ENCODE assay signal across 14 cellular contexts in genomic region chr20:17661121-17661744, GRCh38. TPM values are rescaled to one million over a fixed set of nuclear protein-coding genes. Genes with fewer than 3 reads are reported as not detected.
DNase-seq lines count a peak whose midpoint lies in the region; ATAC-seq and TF ChIP-seq lines count a peak whose summit lies in the region.
"Had no signal": no experiment of that assay in that cellular context is flagged by ENCODE, and none has a peak within 500 bp of the region (broad histone marks: within the 10 kb centered on the region; RNA-seq: fewer than 3 reads in every experiment).

No MANE protein-coding gene starts in this region.

- TF ChIP-seq CTCF in esophagus muscularis mucosa (IDR thresholded peaks at IDR 0.05) (no peak), tibial nerve (IDR thresholded peaks at IDR 0.05) (no peak)

- no peak for DNase-seq in activated CD4-positive, alpha-beta T cell treated with anti-CD3 and anti-CD28 coated beads, Interleukin-2, amount 10 ng/mL, durations not matched to agents 24 days and 14 days
- DNase-seq in activated CD4-positive, alpha-beta T cell treated with anti-CD3 and anti-CD28 coated beads, Interleukin-2, amount 50 U/mL, for 4 hours = no peak
- DNase-seq in esophagus muscularis mucosa (ENCODE audit: extremely low spot score) (no peak), mucosa of gallbladder (ENCODE audit: low spot score) (peak; percentile 59), tibial nerve (ENCODE audit: low spot score in 2 of 2) (peak in 1 of 2 donors; percentile 8), hippocampal formation (lab: John Stamatoyannopoulos, UW) (no peak), T-helper 17 cell (no peak)
- DNase-seq: DMS153; Kasumi-1; stimulated activated naive CD4-positive, alpha-beta T cell treated with Interleukin-2 at 50 U/mL for 16 hours had no signal

- no peaks in the 10 kb centered on the region for H3K27me3 ChIP-seq in esophagus muscularis mucosa
- H3K27me3 ChIP-seq in tibial nerve = no peaks in the 10 kb centered on the region
- H3K27me3 ChIP-seq: neural progenitor cell had no signal

- H3K4me3 Mint-ChIP-seq in activated CD4-positive, alpha-beta T cell treated with anti-CD3 and anti-CD28 coated beads, Interleukin-2, amount 10 ng/mL, durations not matched to agents 24 days and 14 days = no peak overlapping the region
- H3K4me3 Mint-ChIP-seq in T-helper 17 cell = no peak overlapping the region
- H3K4me3 Mint-ChIP-seq: neural progenitor cell had no signal

- H3K4me1 ChIP-seq in esophagus muscularis mucosa = peaks cover 23 to 57% (median 41%) of the 10 kb centered on the region in 4 donors
- peaks cover 2 to 69% (median 46%) of the 10 kb centered on the region in 4 donors for H3K4me1 ChIP-seq in tibial nerve

- H3K4me3 ChIP-seq in esophagus muscularis mucosa (no peak overlapping the region), tibial nerve (no peak overlapping the region)
- H3K4me3 ChIP-seq: neural progenitor cell had no signal

- H3K4me1 Mint-ChIP-seq in activated CD4-positive, alpha-beta T cell treated with anti-CD3 and anti-CD28 coated beads, Interleukin-2, amount 10 ng/mL, durations not matched to agents 24 days and 14 days = peaks cover 45% of the 10 kb centered on the region
- peaks cover 34% of the 10 kb centered on the region for H3K4me1 Mint-ChIP-seq in T-helper 17 cell

- H3K9me3 Mint-ChIP-seq in activated CD4-positive, alpha-beta T cell treated with anti-CD3 and anti-CD28 coated beads, Interleukin-2, amount 10 ng/mL, durations not matched to agents 24 days and 14 days = no peaks in the 10 kb centered on the region

- no peak for TF ChIP-seq POLR2A in esophagus muscularis mucosa (IDR thresholded peaks at IDR 0.05; ENCODE audit: low read depth)
- no peak for TF ChIP-seq POLR2A in tibial nerve (IDR thresholded peaks at IDR 0.05)

- no peaks in the 10 kb centered on the region for H3K27me3 Mint-ChIP-seq in activated CD4-positive, alpha-beta T cell treated with anti-CD3 and anti-CD28 coated beads, Interleukin-2, amount 10 ng/mL, durations not matched to agents 24 days and 14 days
- no peaks in the 10 kb centered on the region for H3K27me3 Mint-ChIP-seq in T-helper 17 cell

- ATAC-seq in T-helper 17 cell (no peak), GM21619 (IDR thresholded peaks at IDR 0.05; ENCODE audit: unreplicated experiment) (no peak)
- ATAC-seq: Panc1 had no signal

- TF ChIP-seq EP300 in esophagus muscularis mucosa (IDR thresholded peaks at IDR 0.05) (no peak), tibial nerve (IDR thresholded peaks at IDR 0.05) (no peak)

- H3K36me3 ChIP-seq in esophagus muscularis mucosa = peaks cover 0 to 30% (median 22%) of the 10 kb centered on the region in 4 donors
- H3K36me3 ChIP-seq in tibial nerve = peaks cover 0 to 26% (median 0%) of the 10 kb centered on the region in 3 donors
- H3K36me3 ChIP-seq: neural progenitor cell had no signal

- peaks cover 0 to 5% (median 2%) of the 10 kb centered on the region in 4 donors for H3K9me3 ChIP-seq in esophagus muscularis mucosa
- peaks cover 0 to 6% (median 0%) of the 10 kb centered on the region in 4 donors for H3K9me3 ChIP-seq in tibial nerve
- no peaks in the 10 kb centered on the region for H3K9me3 ChIP-seq in T-helper 17 cell (ENCODE audit: control insufficient read depth, low read length, poor library complexity, severe bottlenecking)

- intact Hi-C loops in activated CD4-positive, alpha-beta T cell treated with anti-CD3 and anti-CD28 coated beads, Interleukin-2, amount 10 ng/mL, durations not matched to agents 24 days and 14 days (cut with micrococcal nuclease) = loop anchor here (5.0 kb wide), 1 partner anchor 331 kb away; no protein-coding TSS in a partner anchor
- intact Hi-C loops in esophagus muscularis mucosa (cut with DNase I) = no loop called here

- H3K27ac ChIP-seq in esophagus muscularis mucosa (replicated peaks in 1 of 4) (peak overlapping the region; percentile 20 to 73 (median 52)), tibial nerve (peak overlapping the region in 3 of 4 donors; percentile 17 to 85 (median 81))
- H3K27ac ChIP-seq: 22Rv1, neural progenitor cell had no signal

- 68% methylated on average over 5 of the region's 5 CpGs for WGBS in esophagus muscularis mucosa
- WGBS in tibial nerve, 2 donors = 64 to 72% methylated on average over 5 of the region's 5 CpGs

- H3K27ac Mint-ChIP-seq in activated CD4-positive, alpha-beta T cell treated with anti-CD3 and anti-CD28 coated beads, Interleukin-2, amount 10 ng/mL, durations not matched to agents 24 days and 14 days = peak overlapping the region; percentile 41
- H3K27ac Mint-ChIP-seq in T-helper 17 cell = no peak overlapping the region
- H3K27ac Mint-ChIP-seq: neural progenitor cell had no signal

- peaks cover 46% of the 10 kb centered on the region for H3K36me3 Mint-ChIP-seq in activated CD4-positive, alpha-beta T cell treated with anti-CD3 and anti-CD28 coated beads, Interleukin-2, amount 10 ng/mL, durations not matched to agents 24 days and 14 days (ENCODE audit: low read depth)
- peaks cover 13% of the 10 kb centered on the region for H3K36me3 Mint-ChIP-seq in T-helper 17 cell (ENCODE audit: low read depth)

RNA-seq across cellular contexts. Expression of gene RRBP1, which starts 20.8 kb away (rescaled TPM):
- total RNA-seq in activated CD4-positive, alpha-beta T cell treated with anti-CD3 and anti-CD28 coated beads, Interleukin-2, amount 10 ng/mL, durations not matched to agents 24 days and 14 days = 47.5 and 49.9 TPM in 2 replicates
- total RNA-seq in esophagus muscularis mucosa (10 to 100 TPM; 61.5 to 86.6 (median 65.4) TPM), mucosa of gallbladder (355 TPM), tibial nerve (100 to 1,000 TPM in 1 of 4 donors, 10 to 100 TPM in 3; 76.5 to 162 (median 83.9) TPM), T-helper 17 cell (10 to 100 TPM; 31.4 to 37.8 TPM)

RNA-seq across cellular contexts. Expression of gene BANF2, which starts 38.5 kb away (rescaled TPM):
- total RNA-seq in activated CD4-positive, alpha-beta T cell treated with anti-CD3 and anti-CD28 coated beads, Interleukin-2, amount 10 ng/mL, durations not matched to agents 24 days and 14 days = not detected in 2 replicates
- total RNA-seq in esophagus muscularis mucosa = not detected
- not detected for total RNA-seq in mucosa of gallbladder
- total RNA-seq in tibial nerve = not detected
- not detected for total RNA-seq in T-helper 17 cell
